7 cellular contexts compared by ENCODE assay signal in the genomic region with DNA sequence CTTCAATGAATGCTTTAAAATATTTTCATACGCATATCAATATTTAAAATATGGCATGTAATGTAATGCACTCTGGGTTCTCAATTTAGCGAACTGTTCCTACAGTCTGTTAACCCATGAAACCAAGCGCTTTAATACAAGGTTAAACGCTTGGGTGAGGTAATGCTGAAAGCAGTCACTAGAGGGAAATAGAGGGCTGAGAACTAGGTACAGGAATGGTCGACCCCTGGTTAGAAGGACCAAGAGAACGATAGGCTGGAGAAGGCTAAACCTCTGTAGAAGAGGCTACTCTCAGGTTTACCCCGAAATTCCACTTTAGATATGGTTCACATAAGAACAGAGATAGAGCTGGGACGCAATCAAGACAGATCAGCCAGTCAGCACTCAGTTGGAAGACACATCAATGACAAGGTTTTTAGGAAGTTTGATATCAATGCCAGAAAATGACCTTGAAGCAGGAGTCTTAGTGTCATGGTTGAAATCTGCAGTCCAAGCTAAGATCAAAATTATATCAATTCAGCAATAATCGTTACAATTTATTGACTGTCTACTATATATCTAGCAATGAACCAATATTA. TPM values are rescaled to one million over a fixed set of nuclear protein-coding genes. Genes with fewer than 3 reads are reported as not detected.
DNase-seq lines count a peak whose midpoint lies in the region; ATAC-seq, FAIRE-seq and TF ChIP-seq lines count a peak whose summit lies in the region.

No MANE protein-coding gene starts in this region.

- intact Hi-C loops in left colon (cut with DNase I, micrococcal nuclease), result no loop called here

- DNase-seq in GDM1 (lab: John Stamatoyannopoulos, UW) (peak; percentile 30), NCI-H82 (lab: John Stamatoyannopoulos, UW) (peak; percentile 75), brain microvascular endothelial cell (peak; percentile 74), left colon (no peak), urothelium cell line (ENCODE audit: low spot score) (peak; percentile 60)

- peak; percentile 90 for ATAC-seq in GM19351 (IDR thresholded peaks at IDR 0.05; ENCODE audit: unreplicated experiment)
- peak; percentile 91 for ATAC-seq in HG03175 (IDR thresholded peaks at IDR 0.05; ENCODE audit: unreplicated experiment)
- peak; percentile 71 for ATAC-seq in left colon

- in situ Hi-C loops in brain microvascular endothelial cell (cut with HindIII; ENCODE audit: low pct_ligation_motif_present, low sequenced_read_pairs), result no loop called here

- TF ChIP-seq CTCF in brain microvascular endothelial cell (IDR thresholded peaks at IDR 0.05; ENCODE audit: low read depth, low read length, missing control alignments), result peak; percentile 85

- H3K27ac ChIP-seq in brain microvascular endothelial cell, result no peak overlapping the region

- H3K4me3 ChIP-seq in brain microvascular endothelial cell (ENCODE audit: low read depth, low read length), result no peak overlapping the region

- no peak for FAIRE-seq in urothelium cell line (lab: Jason Lieb, UNC)

- no peaks in the 10 kb centered on the region for H3K27me3 ChIP-seq in brain microvascular endothelial cell (replicated peaks)

- H3K36me3 ChIP-seq in brain microvascular endothelial cell (replicated peaks), result peaks cover 2% of the 10 kb centered on the region

RNA-seq across cellular contexts. Expression of gene ARSJ, which starts 26.9 kb away (rescaled TPM):
- 10 to 100 TPM in 1 of 2 donors, 1 to 10 TPM in 1; 9.3 to 10.6 TPM for total RNA-seq in left colon

Comparison
In these comparisons a context has a peak if more than half of its experiments do, and no peak if none do; other contexts are left out.
1. DNase-seq: peak in GDM1 (single experiment), NCI-H82 (single experiment), brain microvascular endothelial cell (single experiment) and urothelium cell line (single experiment); none in left colon (0 of 2).
2. Peak in every context shown above with its lines, with median percentiles within 50 percentile points of each other: ATAC-seq.